In genomic region chr12:28489256-28489655, GRCh38 we compare ENCODE assay signal across 24 cellular contexts.
A peak's percentile ranks its signal among the peaks of the same experiment; 100 is the strongest.
DNase-seq lines count a peak whose midpoint lies in the region; ATAC-seq and TF ChIP-seq lines count a peak whose summit lies in the region.
"Had no signal": no experiment of that assay in that cellular context is flagged by ENCODE, and none has a peak within 500 bp of the region (broad histone marks: within the 10 kb centered on the region; RNA-seq: fewer than 3 reads in every experiment).

No MANE protein-coding gene starts in this region.

- intact Hi-C loops in left lung (cut with DNase I), result no loop called here

- DNase-seq in HT1080 (ENCODE audit: low read depth) (peak; percentile 15), choroid plexus epithelial cell (ENCODE audit: low read depth) (peak; percentile 57), left lung (no peak), NCI-H1930 (lab: John Stamatoyannopoulos, UW) (no peak), C1 segment of cervical spinal cord (lab: John Stamatoyannopoulos, UW) (no peak), GM13977 (ENCODE audit: low spot score) (no peak)
- DNase-seq: activated CD4-positive, CD25-positive, alpha-beta regulatory T cell; activated CD8-positive, alpha-beta T cell treated with anti-CD3 and anti-CD28 coated beads, Interleukin-2, amount 10 ng/mL, durations not matched to agents 7 days and 5 days; activated naive CD4-positive, alpha-beta T cell treated with anti-CD3 and anti-CD28 coated beads, Interleukin-2, amount 10 ng/mL, durations not matched to agents 7 days and 5 days; activated T-cell treated with anti-CD3 and anti-CD28 coated beads, Interleukin-2, amount 50 U/mL, for 48 hours; body of pancreas; MV-4-11; NCI-H187; NCI-H446 treated with DMSO at 0.1 percent for 48 hours; NK-92 treated with Interleukin-12 subunit alpha and Interleukin-12 subunit beta, amount 100 ng/mL, for 24 hours; occipital lobe; Peyer's patch; T-helper 9 cell; thyroid gland had no signal

- H3K9me3 ChIP-seq in left lung, result no peaks in the 10 kb centered on the region
- H3K9me3 ChIP-seq: BLaER1 treated with 17β-estradiol and CSF1 and Interleukin-3, amounts not matched to agents 10 nM and 100 nM; body of pancreas; Peyer's patch; right atrium auricular region; thyroid gland had no signal

- H3K27ac ChIP-seq in left lung, result no peak overlapping the region
- H3K27ac ChIP-seq: BLaER1 treated with 17β-estradiol and CSF1 and Interleukin-3, amounts not matched to agents 10 nM and 100 nM; body of pancreas; Peyer's patch; right atrium auricular region; SK-N-MC; thyroid gland had no signal

- H3K36me3 ChIP-seq in left lung, result peaks cover 0 to 8% of the 10 kb centered on the region in 2 donors
- H3K36me3 ChIP-seq: Peyer's patch, right atrium auricular region, thyroid gland had no signal

- no peaks in the 10 kb centered on the region for H3K27me3 ChIP-seq in left lung
- H3K27me3 ChIP-seq: BLaER1 treated with 17β-estradiol and CSF1 and Interleukin-3, amounts not matched to agents 10 nM and 100 nM; body of pancreas; Peyer's patch; right atrium auricular region; thyroid gland had no signal

- in situ Hi-C loops in GM13977 (cut with MboI; ENCODE audit: low pct_unique_long_range_greater_than_20kb, low sequenced_read_pairs, unreplicated experiment), result no loop called here

- ATAC-seq in left lung, result peak; percentile 53
- no peak for ATAC-seq in GM21360 (IDR thresholded peaks at IDR 0.05; ENCODE audit: unreplicated experiment)
- ATAC-seq: activated CD8-positive, alpha-beta T cell treated with anti-CD3 and anti-CD28 coated beads, Interleukin-2, amount 10 ng/mL, durations not matched to agents 7 days and 5 days; body of pancreas; stimulated activated memory B cell treated with anti-CD40 and anti-IgM and Interleukin-4, amounts not matched to agents 10 μg/mL and 1 μg/mL and 100 μg/mL, for 72 hours had no signal

- TF ChIP-seq CTCF in choroid plexus epithelial cell (conservative IDR thresholded peaks at IDR 0.05; ENCODE audit: low read depth, low read length) (no peak), left lung (IDR thresholded peaks at IDR 0.05) (no peak), GM13977 (IDR thresholded peaks at IDR 0.05; ENCODE audit: extremely low read depth, insufficient read depth, missing control alignments) (no peak)

- no peaks in the 10 kb centered on the region for H3K4me1 ChIP-seq in left lung
- H3K4me1 ChIP-seq: BLaER1 treated with 17β-estradiol and CSF1 and Interleukin-3, amounts not matched to agents 10 nM and 100 nM; body of pancreas; Peyer's patch; right atrium auricular region; thyroid gland had no signal

- H3K4me3 ChIP-seq in choroid plexus epithelial cell (ENCODE audit: low read depth, low read length), result no peak overlapping the region
- H3K4me3 ChIP-seq in left lung, result no peak overlapping the region
- H3K4me3 ChIP-seq: BLaER1 treated with 17β-estradiol and CSF1 and Interleukin-3, amounts not matched to agents 10 nM and 100 nM; body of pancreas; Peyer's patch; right atrium auricular region; SK-N-MC; thyroid gland had no signal

Comparison
In these comparisons a context has a peak if more than half of its experiments do, and no peak if none do; other contexts are left out.
1. DNase-seq: peak in HT1080 (single experiment) and choroid plexus epithelial cell (single experiment); none in left lung (0 of 2), NCI-H1930 (0 of 2), C1 segment of cervical spinal cord (0 of 14) and GM13977 (single experiment).